In the genomic region with DNA sequence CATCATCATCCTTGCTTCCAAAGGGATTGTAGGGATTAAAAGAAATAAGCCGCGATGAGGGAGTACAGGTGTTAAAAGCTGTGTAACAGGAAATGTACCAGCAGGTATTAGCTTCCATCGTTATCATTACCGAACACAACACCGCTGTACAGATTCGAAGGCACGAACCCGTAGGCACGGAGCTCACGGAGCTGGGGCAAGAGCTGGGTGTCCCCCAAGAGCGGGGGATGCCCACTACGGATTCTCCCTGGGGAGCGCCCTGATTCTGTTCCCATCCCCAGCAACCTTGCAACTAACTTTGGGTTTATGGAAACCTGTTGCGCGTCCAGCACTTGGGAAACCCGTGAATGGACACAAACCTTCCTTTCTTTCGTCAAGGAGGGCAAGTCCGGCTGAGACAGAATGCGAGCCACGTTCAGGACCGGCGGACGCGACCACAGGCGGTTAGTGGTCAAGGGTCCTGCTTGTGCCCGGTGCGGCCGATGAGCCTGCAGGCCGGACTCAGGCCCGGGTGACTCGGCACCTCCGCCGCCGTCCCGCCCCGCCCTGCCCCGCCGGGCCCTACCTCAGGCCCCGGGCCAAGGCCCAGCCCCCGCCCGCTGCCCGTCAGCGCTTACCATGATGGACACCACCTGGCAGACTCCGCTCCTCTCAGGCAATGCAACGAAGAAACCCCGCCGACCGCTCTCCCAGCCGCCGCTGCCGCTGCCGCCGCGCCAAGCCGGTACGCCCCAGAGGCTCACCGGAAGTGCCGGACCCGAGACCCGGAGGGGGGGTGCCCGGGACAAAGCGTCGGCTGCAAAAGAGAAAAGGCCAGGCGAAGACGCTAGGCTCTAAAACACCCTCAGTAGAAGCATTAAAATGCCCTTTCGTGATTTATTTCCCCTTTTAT, we compare ENCODE assay signal across 1 cellular context.
TF ChIP-seq lines count a peak whose summit lies in the region.

A gene with protein sequence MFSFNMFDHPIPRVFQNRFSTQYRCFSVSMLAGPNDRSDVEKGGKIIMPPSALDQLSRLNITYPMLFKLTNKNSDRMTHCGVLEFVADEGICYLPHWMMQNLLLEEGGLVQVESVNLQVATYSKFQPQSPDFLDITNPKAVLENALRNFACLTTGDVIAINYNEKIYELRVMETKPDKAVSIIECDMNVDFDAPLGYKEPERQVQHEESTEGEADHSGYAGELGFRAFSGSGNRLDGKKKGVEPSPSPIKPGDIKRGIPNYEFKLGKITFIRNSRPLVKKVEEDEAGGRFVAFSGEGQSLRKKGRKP (minus strand): TSS at position 728 of the 892 bp plus-strand sequence. CDS start 108 bp downstream, at position 620.

TF ChIP-seq in H1, 55 proteins besides CTCF, POLR2A, EP300 and RAD21 (continued from another document):
- TF ChIP-seq, protein P1, sequence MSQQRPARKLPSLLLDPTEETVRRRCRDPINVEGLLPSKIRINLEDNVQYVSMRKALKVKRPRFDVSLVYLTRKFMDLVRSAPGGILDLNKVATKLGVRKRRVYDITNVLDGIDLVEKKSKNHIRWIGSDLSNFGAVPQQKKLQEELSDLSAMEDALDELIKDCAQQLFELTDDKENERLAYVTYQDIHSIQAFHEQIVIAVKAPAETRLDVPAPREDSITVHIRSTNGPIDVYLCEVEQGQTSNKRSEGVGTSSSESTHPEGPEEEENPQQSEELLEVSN (IDR thresholded peaks at IDR 0.05), result no peak
- no peak for TF ChIP-seq NRF1 (IDR thresholded peaks at IDR 0.05; ENCODE audit: low read depth, low read length)
- no peak for TF ChIP-seq EZH2 (IDR thresholded peaks at IDR 0.05; ENCODE audit: low read depth, low read length, severe bottlenecking)
- TF ChIP-seq TAF1 (IDR thresholded peaks at IDR 0.05; ENCODE audit: low read depth, low read length), result peak; percentile 85
